In the genomic region with DNA sequence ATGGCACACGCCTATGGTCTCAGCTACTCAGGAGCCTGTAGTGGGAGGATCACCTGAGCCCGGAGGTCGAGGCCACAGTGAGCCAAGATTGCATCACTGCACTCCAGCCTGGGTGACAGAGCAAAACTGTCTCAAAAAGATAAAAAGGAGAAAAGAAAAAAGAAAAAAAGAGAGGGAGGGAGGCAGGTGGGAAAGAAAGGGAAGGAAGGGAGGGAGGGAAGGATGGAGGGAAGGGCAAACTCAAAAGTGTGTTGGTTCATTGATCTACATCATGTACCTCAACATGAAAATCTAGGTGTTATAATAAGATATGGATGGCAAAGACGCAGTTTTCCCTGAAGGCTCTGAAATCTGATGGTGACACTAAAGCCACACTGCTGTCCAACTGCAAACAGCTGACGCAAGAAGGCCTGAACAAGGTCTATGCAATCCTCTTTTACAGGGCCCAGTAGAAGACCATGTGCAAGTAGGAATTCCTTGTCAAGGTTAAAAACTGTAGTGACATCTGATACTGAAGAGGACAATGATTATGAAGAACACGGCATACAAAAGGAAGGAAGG, we compare ENCODE assay signal across 1 cellular context.
TF ChIP-seq lines count a peak whose summit lies in the region.

No MANE protein-coding gene starts in this region.

TF ChIP-seq in K562, 482 proteins besides CTCF, POLR2A, EP300 and RAD21 (continued from another document and continues in another):
- TF ChIP-seq, protein P1, sequence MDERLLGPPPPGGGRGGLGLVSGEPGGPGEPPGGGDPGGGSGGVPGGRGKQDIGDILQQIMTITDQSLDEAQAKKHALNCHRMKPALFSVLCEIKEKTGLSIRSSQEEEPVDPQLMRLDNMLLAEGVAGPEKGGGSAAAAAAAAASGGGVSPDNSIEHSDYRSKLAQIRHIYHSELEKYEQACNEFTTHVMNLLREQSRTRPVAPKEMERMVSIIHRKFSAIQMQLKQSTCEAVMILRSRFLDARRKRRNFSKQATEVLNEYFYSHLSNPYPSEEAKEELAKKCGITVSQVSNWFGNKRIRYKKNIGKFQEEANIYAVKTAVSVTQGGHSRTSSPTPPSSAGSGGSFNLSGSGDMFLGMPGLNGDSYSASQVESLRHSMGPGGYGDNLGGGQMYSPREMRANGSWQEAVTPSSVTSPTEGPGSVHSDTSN (CRISPR knock-in tag; IDR thresholded peaks at IDR 0.05; ENCODE audit: low read depth), result no peak
- TF ChIP-seq, protein P1 (tag; conservative IDR thresholded peaks at IDR 0.05; ENCODE audit: low read depth), result no peak
- no peak for TF ChIP-seq ZNF121 (CRISPR knock-in tag; conservative IDR thresholded peaks at IDR 0.05)
- TF ChIP-seq ZFP36 (IDR thresholded peaks at IDR 0.05; ENCODE audit: low read depth, low read length, partially characterized antibody), result no peak
- no peak for TF ChIP-seq CBX8 (IDR thresholded peaks at IDR 0.05; ENCODE audit: borderline replicate concordance, extremely low read depth, low read depth, low read length, poor library complexity, severe bottlenecking)
- no peak for TF ChIP-seq ZNF778 (CRISPR knock-in tag; IDR thresholded peaks at IDR 0.05)
- TF ChIP-seq OTX1 (CRISPR knock-in tag; IDR thresholded peaks at IDR 0.05), result peak; percentile 72; the same call in 1 of the 2 replicates
- no peak for TF ChIP-seq KHSRP (IDR thresholded peaks at IDR 0.05)
- TF ChIP-seq NFIX (CRISPR knock-in tag; IDR thresholded peaks at IDR 0.05; ENCODE audit: low read depth), result no peak
- TF ChIP-seq ZNF583 (CRISPR knock-in tag; IDR thresholded peaks at IDR 0.05), result no peak; the same call in 1 of the 2 replicates
- TF ChIP-seq SREBF1 (IDR thresholded peaks at IDR 0.05; ENCODE audit: borderline replicate concordance, low read depth, low read length), result no peak
- TF ChIP-seq MYNN (IDR thresholded peaks at IDR 0.05), result no peak
- TF ChIP-seq MYNN (CRISPR knock-in tag; IDR thresholded peaks at IDR 0.05), result no peak
- TF ChIP-seq, protein P2, sequence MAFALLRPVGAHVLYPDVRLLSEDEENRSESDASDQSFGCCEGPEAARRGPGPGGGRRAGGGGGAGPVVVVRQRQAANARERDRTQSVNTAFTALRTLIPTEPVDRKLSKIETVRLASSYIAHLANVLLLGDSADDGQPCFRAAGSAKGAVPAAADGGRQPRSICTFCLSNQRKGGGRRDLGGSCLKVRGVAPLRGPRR (CRISPR knock-in tag; IDR thresholded peaks at IDR 0.05), result 0 out of 2 replicates have a peak, but pooled peaks have one; percentile 48
- peak; percentile 65 for TF ChIP-seq DDX20 (tag; IDR thresholded peaks at IDR 0.05; ENCODE audit: low read depth)
- no peak for TF ChIP-seq MEF2A (IDR thresholded peaks at IDR 0.05; ENCODE audit: control insufficient read depth, low read depth, low read length)
- peak; percentile 68 for TF ChIP-seq CBFA2T3 (IDR thresholded peaks at IDR 0.05)
- TF ChIP-seq CREB1 (IDR thresholded peaks at IDR 0.05), result no peak
- TF ChIP-seq CREB1 (CRISPR knock-in tag; IDR thresholded peaks at IDR 0.05), result no peak
- no peak for TF ChIP-seq ZNF561 (CRISPR knock-in tag; conservative IDR thresholded peaks at IDR 0.05)
- no peak for TF ChIP-seq ZNF146 (CRISPR knock-in tag; IDR thresholded peaks at IDR 0.05; ENCODE audit: unreplicated experiment)
- TF ChIP-seq, protein P3, sequence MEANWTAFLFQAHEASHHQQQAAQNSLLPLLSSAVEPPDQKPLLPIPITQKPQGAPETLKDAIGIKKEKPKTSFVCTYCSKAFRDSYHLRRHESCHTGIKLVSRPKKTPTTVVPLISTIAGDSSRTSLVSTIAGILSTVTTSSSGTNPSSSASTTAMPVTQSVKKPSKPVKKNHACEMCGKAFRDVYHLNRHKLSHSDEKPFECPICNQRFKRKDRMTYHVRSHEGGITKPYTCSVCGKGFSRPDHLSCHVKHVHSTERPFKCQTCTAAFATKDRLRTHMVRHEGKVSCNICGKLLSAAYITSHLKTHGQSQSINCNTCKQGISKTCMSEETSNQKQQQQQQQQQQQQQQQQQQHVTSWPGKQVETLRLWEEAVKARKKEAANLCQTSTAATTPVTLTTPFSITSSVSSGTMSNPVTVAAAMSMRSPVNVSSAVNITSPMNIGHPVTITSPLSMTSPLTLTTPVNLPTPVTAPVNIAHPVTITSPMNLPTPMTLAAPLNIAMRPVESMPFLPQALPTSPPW (CRISPR knock-in tag; IDR thresholded peaks at IDR 0.05), result peak; percentile 64
- no peak for TF ChIP-seq HDGF (IDR thresholded peaks at IDR 0.05)
- TF ChIP-seq NRF1 (conservative IDR thresholded peaks at IDR 0.05 in 1 of 2, IDR thresholded peaks at IDR 0.05 in 1 of 2), result no peak
- peak; percentile 75 for TF ChIP-seq MEF2D (tag; conservative IDR thresholded peaks at IDR 0.05; ENCODE audit: low read depth)
- TF ChIP-seq TAF9B (IDR thresholded peaks at IDR 0.05; ENCODE audit: partially characterized antibody), result peak; percentile 63
- no peak for TF ChIP-seq SRSF7 (optimal IDR thresholded peaks at IDR 0.05; ENCODE audit: low read depth, low read length)
- TF ChIP-seq GATA2 (CRISPR knock-in tag; IDR thresholded peaks at IDR 0.05), result no peak
- TF ChIP-seq MCM5 (IDR thresholded peaks at IDR 0.05; ENCODE audit: low read depth), result no peak
- no peak for TF ChIP-seq WHSC1 (IDR thresholded peaks at IDR 0.05; ENCODE audit: low read length)
- TF ChIP-seq MTA2 (IDR thresholded peaks at IDR 0.05; ENCODE audit: low read depth), result peak; percentile 50; the same call in 1 of the 2 replicates
- TF ChIP-seq ILK (tag; IDR thresholded peaks at IDR 0.05; ENCODE audit: borderline replicate concordance, low read depth), result no peak
- no peak for TF ChIP-seq ZNF644 (tag; IDR thresholded peaks at IDR 0.05; ENCODE audit: low read depth)
- no peak for TF ChIP-seq POLR3A (IDR thresholded peaks at IDR 0.05; ENCODE audit: borderline replicate concordance, extremely low read depth, insufficient read depth, insufficient read length)
- no peak for TF ChIP-seq FOXK1 (CRISPR knock-in tag; IDR thresholded peaks at IDR 0.05; ENCODE audit: borderline replicate concordance)
- TF ChIP-seq XRCC3 (IDR thresholded peaks at IDR 0.05), result no peak
- no peak for TF ChIP-seq SP2 (IDR thresholded peaks at IDR 0.05; ENCODE audit: extremely low read depth, low read depth, low read length, poor library complexity, severe bottlenecking)
- TF ChIP-seq ZNF696 (CRISPR knock-in tag; conservative IDR thresholded peaks at IDR 0.05), result no peak
- TF ChIP-seq ZNF316 (IDR thresholded peaks at IDR 0.05), result peak; percentile 79; the same call in 1 of the 2 replicates
- no peak for TF ChIP-seq NFE2L1 (tag; IDR thresholded peaks at IDR 0.05; ENCODE audit: borderline replicate concordance, low read depth)
- no peak for TF ChIP-seq YY1 (IDR thresholded peaks at IDR 0.05; ENCODE audit: borderline replicate concordance in 1 of 3, control insufficient read depth in 1 of 3, extremely low read depth in 1 of 3, insufficient read depth in 3 of 3, insufficient read length in 1 of 3, insufficient replicate concordance in 2 of 3, low read depth in 1 of 3, low read length in 2 of 3)
- TF ChIP-seq, protein P4, sequence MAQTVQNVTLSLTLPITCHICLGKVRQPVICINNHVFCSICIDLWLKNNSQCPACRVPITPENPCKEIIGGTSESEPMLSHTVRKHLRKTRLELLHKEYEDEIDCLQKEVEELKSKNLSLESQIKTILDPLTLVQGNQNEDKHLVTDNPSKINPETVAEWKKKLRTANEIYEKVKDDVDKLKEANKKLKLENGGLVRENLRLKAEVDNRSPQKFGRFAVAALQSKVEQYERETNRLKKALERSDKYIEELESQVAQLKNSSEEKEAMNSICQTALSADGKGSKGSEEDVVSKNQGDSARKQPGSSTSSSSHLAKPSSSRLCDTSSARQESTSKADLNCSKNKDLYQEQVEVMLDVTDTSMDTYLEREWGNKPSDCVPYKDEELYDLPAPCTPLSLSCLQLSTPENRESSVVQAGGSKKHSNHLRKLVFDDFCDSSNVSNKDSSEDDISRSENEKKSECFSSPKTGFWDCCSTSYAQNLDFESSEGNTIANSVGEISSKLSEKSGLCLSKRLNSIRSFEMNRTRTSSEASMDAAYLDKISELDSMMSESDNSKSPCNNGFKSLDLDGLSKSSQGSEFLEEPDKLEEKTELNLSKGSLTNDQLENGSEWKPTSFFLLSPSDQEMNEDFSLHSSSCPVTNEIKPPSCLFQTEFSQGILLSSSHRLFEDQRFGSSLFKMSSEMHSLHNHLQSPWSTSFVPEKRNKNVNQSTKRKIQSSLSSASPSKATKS (CRISPR knock-in tag; IDR thresholded peaks at IDR 0.05), result no peak
- TF ChIP-seq LEF1 (IDR thresholded peaks at IDR 0.05), result peak; percentile 70
- TF ChIP-seq, protein P5, sequence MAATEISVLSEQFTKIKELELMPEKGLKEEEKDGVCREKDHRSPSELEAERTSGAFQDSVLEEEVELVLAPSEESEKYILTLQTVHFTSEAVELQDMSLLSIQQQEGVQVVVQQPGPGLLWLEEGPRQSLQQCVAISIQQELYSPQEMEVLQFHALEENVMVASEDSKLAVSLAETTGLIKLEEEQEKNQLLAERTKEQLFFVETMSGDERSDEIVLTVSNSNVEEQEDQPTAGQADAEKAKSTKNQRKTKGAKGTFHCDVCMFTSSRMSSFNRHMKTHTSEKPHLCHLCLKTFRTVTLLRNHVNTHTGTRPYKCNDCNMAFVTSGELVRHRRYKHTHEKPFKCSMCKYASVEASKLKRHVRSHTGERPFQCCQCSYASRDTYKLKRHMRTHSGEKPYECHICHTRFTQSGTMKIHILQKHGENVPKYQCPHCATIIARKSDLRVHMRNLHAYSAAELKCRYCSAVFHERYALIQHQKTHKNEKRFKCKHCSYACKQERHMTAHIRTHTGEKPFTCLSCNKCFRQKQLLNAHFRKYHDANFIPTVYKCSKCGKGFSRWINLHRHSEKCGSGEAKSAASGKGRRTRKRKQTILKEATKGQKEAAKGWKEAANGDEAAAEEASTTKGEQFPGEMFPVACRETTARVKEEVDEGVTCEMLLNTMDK (IDR thresholded peaks at IDR 0.05; ENCODE audit: borderline replicate concordance, insufficient read depth, low read depth, low read length, poor library complexity, severe bottlenecking), result no peak
- TF ChIP-seq, protein P6, sequence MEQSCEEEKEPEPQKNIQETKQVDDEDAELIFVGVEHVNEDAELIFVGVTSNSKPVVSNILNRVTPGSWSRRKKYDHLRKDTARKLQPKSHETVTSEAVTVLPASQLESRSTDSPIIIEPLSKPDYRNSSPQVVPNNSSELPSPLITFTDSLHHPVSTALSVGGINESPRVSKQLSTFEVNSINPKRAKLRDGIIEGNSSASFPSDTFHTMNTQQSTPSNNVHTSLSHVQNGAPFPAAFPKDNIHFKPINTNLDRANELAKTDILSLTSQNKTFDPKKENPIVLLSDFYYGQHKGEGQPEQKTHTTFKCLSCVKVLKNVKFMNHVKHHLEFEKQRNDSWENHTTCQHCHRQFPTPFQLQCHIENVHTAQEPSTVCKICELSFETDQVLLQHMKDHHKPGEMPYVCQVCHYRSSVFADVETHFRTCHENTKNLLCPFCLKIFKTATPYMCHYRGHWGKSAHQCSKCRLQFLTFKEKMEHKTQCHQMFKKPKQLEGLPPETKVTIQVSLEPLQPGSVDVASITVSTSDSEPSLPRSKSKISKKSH (CRISPR knock-in tag; IDR thresholded peaks at IDR 0.05), result no peak
- no peak for TF ChIP-seq TAF7 (tag; IDR thresholded peaks at IDR 0.05)
- no peak for TF ChIP-seq TARDBP (IDR thresholded peaks at IDR 0.05)
- TF ChIP-seq NCOA1 (IDR thresholded peaks at IDR 0.05; ENCODE audit: low read depth), result peak; percentile 31; the same call in 1 of the 2 replicates
- peak; percentile 82 for TF ChIP-seq NFE2 (IDR thresholded peaks at IDR 0.05; ENCODE audit: low read depth)
- 0 out of 4 replicates have a peak, but pooled peaks of 1 of the 2 experiments have one; percentile 21 for TF ChIP-seq TEAD1 (CRISPR knock-in tag; IDR thresholded peaks at IDR 0.05)
- TF ChIP-seq DACH1 (IDR thresholded peaks at IDR 0.05; ENCODE audit: partially characterized antibody), result peak; percentile 19
- no peak for TF ChIP-seq MYBL2 (IDR thresholded peaks at IDR 0.05; ENCODE audit: low read depth)
- TF ChIP-seq MYBL2 (CRISPR knock-in tag; IDR thresholded peaks at IDR 0.05; ENCODE audit: borderline replicate concordance), result no peak
- TF ChIP-seq, protein P7, sequence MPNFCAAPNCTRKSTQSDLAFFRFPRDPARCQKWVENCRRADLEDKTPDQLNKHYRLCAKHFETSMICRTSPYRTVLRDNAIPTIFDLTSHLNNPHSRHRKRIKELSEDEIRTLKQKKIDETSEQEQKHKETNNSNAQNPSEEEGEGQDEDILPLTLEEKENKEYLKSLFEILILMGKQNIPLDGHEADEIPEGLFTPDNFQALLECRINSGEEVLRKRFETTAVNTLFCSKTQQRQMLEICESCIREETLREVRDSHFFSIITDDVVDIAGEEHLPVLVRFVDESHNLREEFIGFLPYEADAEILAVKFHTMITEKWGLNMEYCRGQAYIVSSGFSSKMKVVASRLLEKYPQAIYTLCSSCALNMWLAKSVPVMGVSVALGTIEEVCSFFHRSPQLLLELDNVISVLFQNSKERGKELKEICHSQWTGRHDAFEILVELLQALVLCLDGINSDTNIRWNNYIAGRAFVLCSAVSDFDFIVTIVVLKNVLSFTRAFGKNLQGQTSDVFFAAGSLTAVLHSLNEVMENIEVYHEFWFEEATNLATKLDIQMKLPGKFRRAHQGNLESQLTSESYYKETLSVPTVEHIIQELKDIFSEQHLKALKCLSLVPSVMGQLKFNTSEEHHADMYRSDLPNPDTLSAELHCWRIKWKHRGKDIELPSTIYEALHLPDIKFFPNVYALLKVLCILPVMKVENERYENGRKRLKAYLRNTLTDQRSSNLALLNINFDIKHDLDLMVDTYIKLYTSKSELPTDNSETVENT (CRISPR knock-in tag; IDR thresholded peaks at IDR 0.05), result no peak
- TF ChIP-seq, protein P8, sequence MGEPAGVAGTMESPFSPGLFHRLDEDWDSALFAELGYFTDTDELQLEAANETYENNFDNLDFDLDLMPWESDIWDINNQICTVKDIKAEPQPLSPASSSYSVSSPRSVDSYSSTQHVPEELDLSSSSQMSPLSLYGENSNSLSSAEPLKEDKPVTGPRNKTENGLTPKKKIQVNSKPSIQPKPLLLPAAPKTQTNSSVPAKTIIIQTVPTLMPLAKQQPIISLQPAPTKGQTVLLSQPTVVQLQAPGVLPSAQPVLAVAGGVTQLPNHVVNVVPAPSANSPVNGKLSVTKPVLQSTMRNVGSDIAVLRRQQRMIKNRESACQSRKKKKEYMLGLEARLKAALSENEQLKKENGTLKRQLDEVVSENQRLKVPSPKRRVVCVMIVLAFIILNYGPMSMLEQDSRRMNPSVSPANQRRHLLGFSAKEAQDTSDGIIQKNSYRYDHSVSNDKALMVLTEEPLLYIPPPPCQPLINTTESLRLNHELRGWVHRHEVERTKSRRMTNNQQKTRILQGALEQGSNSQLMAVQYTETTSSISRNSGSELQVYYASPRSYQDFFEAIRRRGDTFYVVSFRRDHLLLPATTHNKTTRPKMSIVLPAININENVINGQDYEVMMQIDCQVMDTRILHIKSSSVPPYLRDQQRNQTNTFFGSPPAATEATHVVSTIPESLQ (CRISPR knock-in tag; IDR thresholded peaks at IDR 0.05), result no peak
